ENCODE assay signal across 1 cellular context in the genomic region with DNA sequence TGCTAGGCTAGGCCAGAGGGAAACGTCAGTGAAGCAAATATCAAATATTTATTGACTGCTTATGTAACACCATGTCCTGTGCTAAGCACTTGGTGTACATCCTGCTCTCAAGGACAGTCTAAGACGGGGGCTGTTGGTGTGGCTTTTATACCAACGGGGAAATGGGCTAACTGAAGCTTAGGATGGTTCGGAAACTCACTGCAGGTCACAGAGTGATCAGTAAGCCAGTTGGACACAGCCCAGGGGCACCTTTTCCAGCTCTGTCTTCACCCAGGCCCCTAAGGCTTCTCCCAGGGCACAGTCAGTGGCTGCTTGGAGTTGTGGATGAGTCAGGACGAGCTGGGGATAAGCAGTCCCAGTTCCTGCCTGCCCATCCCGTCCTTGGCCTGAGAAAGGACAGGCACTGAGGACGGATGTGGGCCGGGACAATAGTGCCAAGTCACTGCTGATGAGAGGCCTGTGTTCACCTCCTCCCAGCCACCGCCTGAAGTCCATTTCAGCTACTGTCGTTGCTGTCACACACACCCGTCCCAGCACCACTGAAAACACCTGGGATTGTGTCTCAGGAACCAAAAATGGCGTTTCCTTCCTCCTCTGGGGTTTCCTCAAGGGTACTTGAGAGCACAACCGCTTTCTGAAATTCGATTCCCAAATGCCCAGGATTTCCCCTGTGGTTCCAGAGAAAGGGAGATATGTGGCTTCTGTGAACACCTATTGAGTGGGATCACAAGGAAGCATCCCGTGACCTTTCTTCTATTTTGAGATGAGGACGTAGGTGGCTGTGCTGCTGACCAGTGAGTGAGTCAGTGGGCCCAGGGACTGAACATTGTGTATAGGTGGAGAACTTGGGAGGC.
TF ChIP-seq lines count a peak whose summit lies in the region.

No MANE protein-coding gene starts in this region.

TF ChIP-seq in HepG2, 621 proteins besides CTCF, POLR2A, EP300 and RAD21 (continued from another document and continues in another):
- TF ChIP-seq, protein P1, sequence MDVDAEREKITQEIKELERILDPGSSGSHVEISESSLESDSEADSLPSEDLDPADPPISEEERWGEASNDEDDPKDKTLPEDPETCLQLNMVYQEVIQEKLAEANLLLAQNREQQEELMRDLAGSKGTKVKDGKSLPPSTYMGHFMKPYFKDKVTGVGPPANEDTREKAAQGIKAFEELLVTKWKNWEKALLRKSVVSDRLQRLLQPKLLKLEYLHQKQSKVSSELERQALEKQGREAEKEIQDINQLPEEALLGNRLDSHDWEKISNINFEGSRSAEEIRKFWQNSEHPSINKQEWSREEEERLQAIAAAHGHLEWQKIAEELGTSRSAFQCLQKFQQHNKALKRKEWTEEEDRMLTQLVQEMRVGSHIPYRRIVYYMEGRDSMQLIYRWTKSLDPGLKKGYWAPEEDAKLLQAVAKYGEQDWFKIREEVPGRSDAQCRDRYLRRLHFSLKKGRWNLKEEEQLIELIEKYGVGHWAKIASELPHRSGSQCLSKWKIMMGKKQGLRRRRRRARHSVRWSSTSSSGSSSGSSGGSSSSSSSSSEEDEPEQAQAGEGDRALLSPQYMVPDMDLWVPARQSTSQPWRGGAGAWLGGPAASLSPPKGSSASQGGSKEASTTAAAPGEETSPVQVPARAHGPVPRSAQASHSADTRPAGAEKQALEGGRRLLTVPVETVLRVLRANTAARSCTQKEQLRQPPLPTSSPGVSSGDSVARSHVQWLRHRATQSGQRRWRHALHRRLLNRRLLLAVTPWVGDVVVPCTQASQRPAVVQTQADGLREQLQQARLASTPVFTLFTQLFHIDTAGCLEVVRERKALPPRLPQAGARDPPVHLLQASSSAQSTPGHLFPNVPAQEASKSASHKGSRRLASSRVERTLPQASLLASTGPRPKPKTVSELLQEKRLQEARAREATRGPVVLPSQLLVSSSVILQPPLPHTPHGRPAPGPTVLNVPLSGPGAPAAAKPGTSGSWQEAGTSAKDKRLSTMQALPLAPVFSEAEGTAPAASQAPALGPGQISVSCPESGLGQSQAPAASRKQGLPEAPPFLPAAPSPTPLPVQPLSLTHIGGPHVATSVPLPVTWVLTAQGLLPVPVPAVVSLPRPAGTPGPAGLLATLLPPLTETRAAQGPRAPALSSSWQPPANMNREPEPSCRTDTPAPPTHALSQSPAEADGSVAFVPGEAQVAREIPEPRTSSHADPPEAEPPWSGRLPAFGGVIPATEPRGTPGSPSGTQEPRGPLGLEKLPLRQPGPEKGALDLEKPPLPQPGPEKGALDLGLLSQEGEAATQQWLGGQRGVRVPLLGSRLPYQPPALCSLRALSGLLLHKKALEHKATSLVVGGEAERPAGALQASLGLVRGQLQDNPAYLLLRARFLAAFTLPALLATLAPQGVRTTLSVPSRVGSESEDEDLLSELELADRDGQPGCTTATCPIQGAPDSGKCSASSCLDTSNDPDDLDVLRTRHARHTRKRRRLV (CRISPR knock-in tag; IDR thresholded peaks at IDR 0.05) = no peak
- no peak for TF ChIP-seq TOPORS (CRISPR knock-in tag; IDR thresholded peaks at IDR 0.05)
- TF ChIP-seq CHD2 (IDR thresholded peaks at IDR 0.05; ENCODE audit: low read depth, low read length) = no peak
- TF ChIP-seq FOSL2 (CRISPR knock-in tag; IDR thresholded peaks at IDR 0.05) = peak; percentile 84
- no peak for TF ChIP-seq SNAPC2 (CRISPR knock-in tag; IDR thresholded peaks at IDR 0.05)
- TF ChIP-seq ZFP62 (CRISPR knock-in tag; IDR thresholded peaks at IDR 0.05) = no peak
- no peak for TF ChIP-seq IKZF4 (CRISPR knock-in tag; IDR thresholded peaks at IDR 0.05; ENCODE audit: borderline replicate concordance, low read depth, not compliant biosample characterization)
- TF ChIP-seq, protein P2, sequence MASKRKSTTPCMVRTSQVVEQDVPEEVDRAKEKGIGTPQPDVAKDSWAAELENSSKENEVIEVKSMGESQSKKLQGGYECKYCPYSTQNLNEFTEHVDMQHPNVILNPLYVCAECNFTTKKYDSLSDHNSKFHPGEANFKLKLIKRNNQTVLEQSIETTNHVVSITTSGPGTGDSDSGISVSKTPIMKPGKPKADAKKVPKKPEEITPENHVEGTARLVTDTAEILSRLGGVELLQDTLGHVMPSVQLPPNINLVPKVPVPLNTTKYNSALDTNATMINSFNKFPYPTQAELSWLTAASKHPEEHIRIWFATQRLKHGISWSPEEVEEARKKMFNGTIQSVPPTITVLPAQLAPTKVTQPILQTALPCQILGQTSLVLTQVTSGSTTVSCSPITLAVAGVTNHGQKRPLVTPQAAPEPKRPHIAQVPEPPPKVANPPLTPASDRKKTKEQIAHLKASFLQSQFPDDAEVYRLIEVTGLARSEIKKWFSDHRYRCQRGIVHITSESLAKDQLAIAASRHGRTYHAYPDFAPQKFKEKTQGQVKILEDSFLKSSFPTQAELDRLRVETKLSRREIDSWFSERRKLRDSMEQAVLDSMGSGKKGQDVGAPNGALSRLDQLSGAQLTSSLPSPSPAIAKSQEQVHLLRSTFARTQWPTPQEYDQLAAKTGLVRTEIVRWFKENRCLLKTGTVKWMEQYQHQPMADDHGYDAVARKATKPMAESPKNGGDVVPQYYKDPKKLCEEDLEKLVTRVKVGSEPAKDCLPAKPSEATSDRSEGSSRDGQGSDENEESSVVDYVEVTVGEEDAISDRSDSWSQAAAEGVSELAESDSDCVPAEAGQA (IDR thresholded peaks at IDR 0.05; ENCODE audit: low read depth) = no peak
- TF ChIP-seq, protein P2 (CRISPR knock-in tag; IDR thresholded peaks at IDR 0.05; ENCODE audit: borderline replicate concordance) = no peak
- TF ChIP-seq, protein P3, sequence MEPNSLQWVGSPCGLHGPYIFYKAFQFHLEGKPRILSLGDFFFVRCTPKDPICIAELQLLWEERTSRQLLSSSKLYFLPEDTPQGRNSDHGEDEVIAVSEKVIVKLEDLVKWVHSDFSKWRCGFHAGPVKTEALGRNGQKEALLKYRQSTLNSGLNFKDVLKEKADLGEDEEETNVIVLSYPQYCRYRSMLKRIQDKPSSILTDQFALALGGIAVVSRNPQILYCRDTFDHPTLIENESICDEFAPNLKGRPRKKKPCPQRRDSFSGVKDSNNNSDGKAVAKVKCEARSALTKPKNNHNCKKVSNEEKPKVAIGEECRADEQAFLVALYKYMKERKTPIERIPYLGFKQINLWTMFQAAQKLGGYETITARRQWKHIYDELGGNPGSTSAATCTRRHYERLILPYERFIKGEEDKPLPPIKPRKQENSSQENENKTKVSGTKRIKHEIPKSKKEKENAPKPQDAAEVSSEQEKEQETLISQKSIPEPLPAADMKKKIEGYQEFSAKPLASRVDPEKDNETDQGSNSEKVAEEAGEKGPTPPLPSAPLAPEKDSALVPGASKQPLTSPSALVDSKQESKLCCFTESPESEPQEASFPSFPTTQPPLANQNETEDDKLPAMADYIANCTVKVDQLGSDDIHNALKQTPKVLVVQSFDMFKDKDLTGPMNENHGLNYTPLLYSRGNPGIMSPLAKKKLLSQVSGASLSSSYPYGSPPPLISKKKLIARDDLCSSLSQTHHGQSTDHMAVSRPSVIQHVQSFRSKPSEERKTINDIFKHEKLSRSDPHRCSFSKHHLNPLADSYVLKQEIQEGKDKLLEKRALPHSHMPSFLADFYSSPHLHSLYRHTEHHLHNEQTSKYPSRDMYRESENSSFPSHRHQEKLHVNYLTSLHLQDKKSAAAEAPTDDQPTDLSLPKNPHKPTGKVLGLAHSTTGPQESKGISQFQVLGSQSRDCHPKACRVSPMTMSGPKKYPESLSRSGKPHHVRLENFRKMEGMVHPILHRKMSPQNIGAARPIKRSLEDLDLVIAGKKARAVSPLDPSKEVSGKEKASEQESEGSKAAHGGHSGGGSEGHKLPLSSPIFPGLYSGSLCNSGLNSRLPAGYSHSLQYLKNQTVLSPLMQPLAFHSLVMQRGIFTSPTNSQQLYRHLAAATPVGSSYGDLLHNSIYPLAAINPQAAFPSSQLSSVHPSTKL (CRISPR knock-in tag; IDR thresholded peaks at IDR 0.05) = peak; percentile 53; the same call in 1 of the 2 replicates
- TF ChIP-seq, protein P4, sequence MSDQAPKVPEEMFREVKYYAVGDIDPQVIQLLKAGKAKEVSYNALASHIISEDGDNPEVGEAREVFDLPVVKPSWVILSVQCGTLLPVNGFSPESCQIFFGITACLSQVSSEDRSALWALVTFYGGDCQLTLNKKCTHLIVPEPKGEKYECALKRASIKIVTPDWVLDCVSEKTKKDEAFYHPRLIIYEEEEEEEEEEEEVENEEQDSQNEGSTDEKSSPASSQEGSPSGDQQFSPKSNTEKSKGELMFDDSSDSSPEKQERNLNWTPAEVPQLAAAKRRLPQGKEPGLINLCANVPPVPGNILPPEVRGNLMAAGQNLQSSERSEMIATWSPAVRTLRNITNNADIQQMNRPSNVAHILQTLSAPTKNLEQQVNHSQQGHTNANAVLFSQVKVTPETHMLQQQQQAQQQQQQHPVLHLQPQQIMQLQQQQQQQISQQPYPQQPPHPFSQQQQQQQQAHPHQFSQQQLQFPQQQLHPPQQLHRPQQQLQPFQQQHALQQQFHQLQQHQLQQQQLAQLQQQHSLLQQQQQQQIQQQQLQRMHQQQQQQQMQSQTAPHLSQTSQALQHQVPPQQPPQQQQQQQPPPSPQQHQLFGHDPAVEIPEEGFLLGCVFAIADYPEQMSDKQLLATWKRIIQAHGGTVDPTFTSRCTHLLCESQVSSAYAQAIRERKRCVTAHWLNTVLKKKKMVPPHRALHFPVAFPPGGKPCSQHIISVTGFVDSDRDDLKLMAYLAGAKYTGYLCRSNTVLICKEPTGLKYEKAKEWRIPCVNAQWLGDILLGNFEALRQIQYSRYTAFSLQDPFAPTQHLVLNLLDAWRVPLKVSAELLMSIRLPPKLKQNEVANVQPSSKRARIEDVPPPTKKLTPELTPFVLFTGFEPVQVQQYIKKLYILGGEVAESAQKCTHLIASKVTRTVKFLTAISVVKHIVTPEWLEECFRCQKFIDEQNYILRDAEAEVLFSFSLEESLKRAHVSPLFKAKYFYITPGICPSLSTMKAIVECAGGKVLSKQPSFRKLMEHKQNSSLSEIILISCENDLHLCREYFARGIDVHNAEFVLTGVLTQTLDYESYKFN (CRISPR knock-in tag; conservative IDR thresholded peaks at IDR 0.05) = peak; percentile 45
- no peak; the same call in 1 of the 2 replicates for TF ChIP-seq ZNF644 (CRISPR knock-in tag; IDR thresholded peaks at IDR 0.05; ENCODE audit: low read depth)
- no peak for TF ChIP-seq HNRNPL (IDR thresholded peaks at IDR 0.05; ENCODE audit: low read depth, low read length)
- no peak for TF ChIP-seq TEAD2 (CRISPR knock-in tag; IDR thresholded peaks at IDR 0.05)
- TF ChIP-seq, protein P5, sequence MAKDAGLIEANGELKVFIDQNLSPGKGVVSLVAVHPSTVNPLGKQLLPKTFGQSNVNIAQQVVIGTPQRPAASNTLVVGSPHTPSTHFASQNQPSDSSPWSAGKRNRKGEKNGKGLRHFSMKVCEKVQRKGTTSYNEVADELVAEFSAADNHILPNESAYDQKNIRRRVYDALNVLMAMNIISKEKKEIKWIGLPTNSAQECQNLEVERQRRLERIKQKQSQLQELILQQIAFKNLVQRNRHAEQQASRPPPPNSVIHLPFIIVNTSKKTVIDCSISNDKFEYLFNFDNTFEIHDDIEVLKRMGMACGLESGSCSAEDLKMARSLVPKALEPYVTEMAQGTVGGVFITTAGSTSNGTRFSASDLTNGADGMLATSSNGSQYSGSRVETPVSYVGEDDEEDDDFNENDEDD (CRISPR knock-in tag; IDR thresholded peaks at IDR 0.05; ENCODE audit: borderline replicate concordance) = no peak
- TF ChIP-seq HES4 (CRISPR knock-in tag; IDR thresholded peaks at IDR 0.05; ENCODE audit: borderline replicate concordance) = no peak
- no peak for TF ChIP-seq NONO (IDR thresholded peaks at IDR 0.05)
- no peak for TF ChIP-seq NONO (CRISPR knock-in tag; conservative IDR thresholded peaks at IDR 0.05)
- 0 out of 2 replicates have a peak, but pooled peaks have one; percentile 50 for TF ChIP-seq MEIS2 (CRISPR knock-in tag; IDR thresholded peaks at IDR 0.05)
- TF ChIP-seq DMAP1 (CRISPR knock-in tag; IDR thresholded peaks at IDR 0.05) = no peak
- TF ChIP-seq ZMYM3 (CRISPR knock-in tag; IDR thresholded peaks at IDR 0.05) = peak; percentile 70; the same call in 1 of the 2 replicates
- no peak for TF ChIP-seq HNRNPUL1 (IDR thresholded peaks at IDR 0.05; ENCODE audit: low read depth, low read length)
- peak; percentile 79 for TF ChIP-seq ZFX (CRISPR knock-in tag; IDR thresholded peaks at IDR 0.05; ENCODE audit: low read depth)
- TF ChIP-seq, protein P6, sequence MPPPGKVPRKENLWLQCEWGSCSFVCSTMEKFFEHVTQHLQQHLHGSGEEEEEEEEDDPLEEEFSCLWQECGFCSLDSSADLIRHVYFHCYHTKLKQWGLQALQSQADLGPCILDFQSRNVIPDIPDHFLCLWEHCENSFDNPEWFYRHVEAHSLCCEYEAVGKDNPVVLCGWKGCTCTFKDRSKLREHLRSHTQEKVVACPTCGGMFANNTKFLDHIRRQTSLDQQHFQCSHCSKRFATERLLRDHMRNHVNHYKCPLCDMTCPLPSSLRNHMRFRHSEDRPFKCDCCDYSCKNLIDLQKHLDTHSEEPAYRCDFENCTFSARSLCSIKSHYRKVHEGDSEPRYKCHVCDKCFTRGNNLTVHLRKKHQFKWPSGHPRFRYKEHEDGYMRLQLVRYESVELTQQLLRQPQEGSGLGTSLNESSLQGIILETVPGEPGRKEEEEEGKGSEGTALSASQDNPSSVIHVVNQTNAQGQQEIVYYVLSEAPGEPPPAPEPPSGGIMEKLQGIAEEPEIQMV (CRISPR knock-in tag; IDR thresholded peaks at IDR 0.05; ENCODE audit: low read depth) = no peak
- no peak for TF ChIP-seq ZFP41 (CRISPR knock-in tag; IDR thresholded peaks at IDR 0.05; ENCODE audit: borderline replicate concordance)
- TF ChIP-seq TARDBP (CRISPR knock-in tag; IDR thresholded peaks at IDR 0.05) = no peak; the same call in none of the 2 replicates
- TF ChIP-seq ZNF121 (CRISPR knock-in tag; IDR thresholded peaks at IDR 0.05) = peak; percentile 86
- TF ChIP-seq JARID2 (CRISPR knock-in tag; IDR thresholded peaks at IDR 0.05; ENCODE audit: insufficient replicate concordance) = no peak
- no peak for TF ChIP-seq HCFC1 (IDR thresholded peaks at IDR 0.05; ENCODE audit: low read depth, low read length)
- peak; percentile 41; the same call in 1 of the 2 replicates for TF ChIP-seq GABPB1 (CRISPR knock-in tag; IDR thresholded peaks at IDR 0.05)
- peak; percentile 33; the same call in 1 of the 2 replicates for TF ChIP-seq SP5 (CRISPR knock-in tag; IDR thresholded peaks at IDR 0.05; ENCODE audit: borderline replicate concordance, low read depth)
- TF ChIP-seq ZNF136 (CRISPR knock-in tag; IDR thresholded peaks at IDR 0.05; ENCODE audit: low read depth) = no peak
- peak; percentile 44 for TF ChIP-seq SAP130 (CRISPR knock-in tag; IDR thresholded peaks at IDR 0.05; ENCODE audit: low read depth)
